20 cellular contexts compared by ENCODE assay signal in genomic region chr10:124296813-124297788, GRCh38.
"Had no signal": no experiment of that assay in that cellular context is flagged by ENCODE, and none has a peak within 500 bp of the region (broad histone marks: within the 10 kb centered on the region; RNA-seq: fewer than 3 reads in every experiment).

No MANE protein-coding gene starts in this region.

- H3K4me3 ChIP-seq: cardiac muscle cell, right lobe of liver, tibial artery, uterus had no signal

- H3K4me1 Mint-ChIP-seq: activated naive CD8-positive, alpha-beta T cell treated with anti-CD3 and anti-CD28 coated beads, Interleukin-2, amount 50 U/mL, for 24 hours; stimulated activated effector memory CD8-positive, alpha-beta T cell treated with anti-CD3 and anti-CD28 coated beads, Interleukin-12 subunit alpha, Interleukin-12 subunit beta, amount 100 ng/mL, for 72 hours; stimulated activated naive CD8-positive, alpha-beta T cell treated with anti-CD3 and anti-CD28 coated beads, Interleukin-15, amount 100 ng/mL, for 72 hours had no signal

- ATAC-seq: activated naive CD8-positive, alpha-beta T cell treated with anti-CD3 and anti-CD28 coated beads, Interleukin-2, amount 50 U/mL, for 24 hours; left ventricle myocardium superior; stimulated activated effector memory CD8-positive, alpha-beta T cell treated with anti-CD3 and anti-CD28 coated beads, Interleukin-12 subunit alpha, Interleukin-12 subunit beta, amount 100 ng/mL, for 72 hours had no signal

- H3K27ac Mint-ChIP-seq: activated naive CD8-positive, alpha-beta T cell treated with anti-CD3 and anti-CD28 coated beads, Interleukin-2, amount 50 U/mL, for 24 hours; nephron progenitor cell; stimulated activated effector memory CD8-positive, alpha-beta T cell treated with anti-CD3 and anti-CD28 coated beads, Interleukin-12 subunit alpha, Interleukin-12 subunit beta, amount 100 ng/mL, for 72 hours; stimulated activated naive CD8-positive, alpha-beta T cell treated with anti-CD3 and anti-CD28 coated beads, Interleukin-15, amount 100 ng/mL, for 72 hours; T-helper 2 cell treated with Interferon-gamma antibody and Interleukin-4, amounts not matched to agents 5 μg/mL and 100 μg/mL, for 36 hours had no signal

- H3K27ac ChIP-seq: cardiac muscle cell, foreskin keratinocyte, right lobe of liver, tibial artery, uterus had no signal

- H3K4me1 ChIP-seq: right lobe of liver, uterus had no signal

- H3K27me3 Mint-ChIP-seq: stimulated activated naive CD8-positive, alpha-beta T cell treated with anti-CD3 and anti-CD28 coated beads, Interleukin-15, amount 100 ng/mL, for 72 hours had no signal

- H3K36me3 Mint-ChIP-seq: stimulated activated effector memory CD8-positive, alpha-beta T cell treated with anti-CD3 and anti-CD28 coated beads, Interleukin-12 subunit alpha, Interleukin-12 subunit beta, amount 100 ng/mL, for 72 hours had no signal

- DNase-seq: activated CD4-positive, alpha-beta T cell treated with anti-CD3 and anti-CD28 coated beads for 1 hour; activated CD4-positive, alpha-beta T cell treated with anti-CD3 and anti-CD28 coated beads, Interleukin-2, amount 50 U/mL, for 1 hour; activated CD8-positive, alpha-beta memory T cell treated with anti-CD3 and anti-CD28 coated beads for 24 hours; activated naive CD4-positive, alpha-beta T cell treated with anti-CD3 and anti-CD28 coated beads, Interleukin-2, amount 50 U/mL, for 16 hours; activated naive CD8-positive, alpha-beta T cell treated with anti-CD3 and anti-CD28 coated beads, Interleukin-2, amount 50 U/mL, for 24 hours; activated T-cell treated with anti-CD3 and anti-CD28 coated beads, Interleukin-2, amount 50 U/mL, for 48 hours; effector memory CD4-positive, alpha-beta T cell; kidney glomerular epithelial cell; left ventricle myocardium superior; nephron progenitor cell; small intestine; stimulated activated CD4-positive, alpha-beta T cell treated with anti-CD3 and anti-CD28 coated beads, Interleukin-2, amount 100 ng/mL, for 24 hours; stimulated activated naive CD8-positive, alpha-beta T cell treated with anti-CD3 and anti-CD28 coated beads, Interleukin-15, amount 100 ng/mL, for 72 hours; tibial artery; uterus had no signal

- H3K9me3 ChIP-seq: right lobe of liver, tibial artery, uterus had no signal

- H3K36me3 ChIP-seq: cardiac muscle cell, right lobe of liver, tibial artery, uterus had no signal

- H3K4me3 Mint-ChIP-seq: activated naive CD8-positive, alpha-beta T cell treated with anti-CD3 and anti-CD28 coated beads, Interleukin-2, amount 50 U/mL, for 24 hours; nephron progenitor cell; stimulated activated effector memory CD8-positive, alpha-beta T cell treated with anti-CD3 and anti-CD28 coated beads, Interleukin-12 subunit alpha, Interleukin-12 subunit beta, amount 100 ng/mL, for 72 hours; stimulated activated naive CD8-positive, alpha-beta T cell treated with anti-CD3 and anti-CD28 coated beads, Interleukin-15, amount 100 ng/mL, for 72 hours; T-helper 2 cell treated with Interferon-gamma antibody and Interleukin-4, amounts not matched to agents 5 μg/mL and 100 μg/mL, for 36 hours had no signal

- H3K27me3 ChIP-seq: cardiac muscle cell, foreskin keratinocyte, right lobe of liver, tibial artery, uterus had no signal
